ENCODE assay signal across 7 cellular contexts in genomic region chr4:108433394-108433793, GRCh38.
DNase-seq lines count a peak whose midpoint lies in the region; ATAC-seq and TF ChIP-seq lines count a peak whose summit lies in the region.
"Not testable (repeated sequence)": the region's sequence is repeated elsewhere in the genome, so short reads cannot be mapped to it uniquely, and the experiment has no call there.

No MANE protein-coding gene starts in this region.

- peak overlapping the region; percentile 27 for H2BK20ac ChIP-seq in IMR-90 (ENCODE audit: low read depth, low read length)

- H3K23ac ChIP-seq in IMR-90 (ENCODE audit: low read depth, low read length), result not testable (repeated sequence)

- not testable (repeated sequence) for BruUV-seq in IMR-90 (replicated peaks; lab: Mats Ljungman, UMichigan)

- TF ChIP-seq CTCF in IMR-90 (conservative IDR thresholded peaks at IDR 0.05; ENCODE audit: low read depth, low read length), result not testable (repeated sequence)

- H4K8ac ChIP-seq in IMR-90 (ENCODE audit: low read depth in 2 of 2, low read length in 2 of 2), result peak overlapping the region in 1 of 2 experiments; percentile 16; a peak in 1 of 4 replicates

- not testable (repeated sequence) for H2AK9ac ChIP-seq in IMR-90 (replicated peaks; ENCODE audit: low read depth, low read length, poor library complexity)

- not testable (repeated sequence) for TF ChIP-seq RAD21 in IMR-90 (IDR thresholded peaks at IDR 0.05; ENCODE audit: low read length)

- dilution Hi-C loops in IMR-90 (cut with HindIII; ENCODE audit: low sequenced_read_pairs, unreplicated experiment), result not testable (repeated sequence)

- H3K27me3 Mint-ChIP-seq in activated CD4-positive, alpha-beta T cell treated with anti-CD3 and anti-CD28 coated beads for 36 hours; activated T-cell treated with anti-CD3 and anti-CD28 coated beads, Interleukin-2, amount 50 U/mL, for 4 hours (ENCODE audit: low read depth); activated naive CD8-positive, alpha-beta T cell; effector memory CD8-positive, alpha-beta T cell; naive thymus-derived CD4-positive, alpha-beta T cell: not testable (repeated sequence)

- H3K36me3 Mint-ChIP-seq in activated CD4-positive, alpha-beta T cell treated with anti-CD3 and anti-CD28 coated beads for 36 hours (ENCODE audit: low read depth); activated T-cell treated with anti-CD3 and anti-CD28 coated beads, Interleukin-2, amount 50 U/mL, for 4 hours (ENCODE audit: insufficient read depth); activated naive CD8-positive, alpha-beta T cell; effector memory CD8-positive, alpha-beta T cell (ENCODE audit: insufficient read depth): not testable (repeated sequence)
- peaks cover 0 to 37% (median 0%) of the 10 kb centered on the region in 5 donors for H3K36me3 Mint-ChIP-seq in naive thymus-derived CD4-positive, alpha-beta T cell

- H2AK5ac ChIP-seq in IMR-90 (ENCODE audit: low read depth, low read length), result not testable (repeated sequence)

- H3K79me1 ChIP-seq in IMR-90 (ENCODE audit: low read depth in 1 of 2, low read length in 2 of 2), result not testable (repeated sequence)

- peak overlapping the region; percentile 19; the same call in 1 of the 3 replicates for H2BK15ac ChIP-seq in IMR-90 (ENCODE audit: low read depth, low read length)

- H2BK5ac ChIP-seq in IMR-90 (ENCODE audit: low read depth, low read length, poor library complexity, severe bottlenecking), result not testable (repeated sequence)

- H4K20me1 ChIP-seq in IMR-90 (ENCODE audit: insufficient read depth, low read length), result not testable (repeated sequence)

- H3K4me3 Mint-ChIP-seq in activated CD4-positive, alpha-beta T cell treated with anti-CD3 and anti-CD28 coated beads for 36 hours, result peak overlapping the region; percentile 3
- peak overlapping the region; percentile 33 for H3K4me3 Mint-ChIP-seq in activated T-cell treated with anti-CD3 and anti-CD28 coated beads, Interleukin-2, amount 50 U/mL, for 4 hours
- peak overlapping the region; percentile 58 for H3K4me3 Mint-ChIP-seq in activated naive CD8-positive, alpha-beta T cell
- peak overlapping the region; percentile 19 to 56 for H3K4me3 Mint-ChIP-seq in effector memory CD8-positive, alpha-beta T cell
- peak overlapping the region; percentile 12 to 78 (median 66) for H3K4me3 Mint-ChIP-seq in naive thymus-derived CD4-positive, alpha-beta T cell

- peak overlapping the region; percentile 77 for H3K27ac Mint-ChIP-seq in activated CD4-positive, alpha-beta T cell treated with anti-CD3 and anti-CD28 coated beads for 36 hours
- H3K27ac Mint-ChIP-seq in activated naive CD8-positive, alpha-beta T cell, result peak overlapping the region; percentile 75
- peak overlapping the region; percentile 11 to 12 for H3K27ac Mint-ChIP-seq in effector memory CD8-positive, alpha-beta T cell
- peak overlapping the region; percentile 70 to 92 (median 86) for H3K27ac Mint-ChIP-seq in naive thymus-derived CD4-positive, alpha-beta T cell

- ATAC-seq in IMR-90 (ENCODE audit: low read depth); effector memory CD8-positive, alpha-beta T cell (replicated peaks); naive thymus-derived CD4-positive, alpha-beta T cell: not testable (repeated sequence)
- ATAC-seq in activated CD4-positive, alpha-beta T cell treated with anti-CD3 and anti-CD28 coated beads for 36 hours, result peak; percentile 61
- ATAC-seq in activated T-cell treated with anti-CD3 and anti-CD28 coated beads, Interleukin-2, amount 50 U/mL, for 4 hours, result peak; percentile 13 to 20
- peak; percentile 34 for ATAC-seq in stimulated activated naive CD8-positive, alpha-beta T cell treated with anti-CD3 and anti-CD28 coated beads, Interleukin-15, Interleukin-2, amounts not matched to agents 100 U/mL and 50 U/mL, for 24 hours

- not testable (repeated sequence) for H3K36me3 ChIP-seq in IMR-90 (ENCODE audit: control insufficient read depth, insufficient read depth, low read length); naive thymus-derived CD4-positive, alpha-beta T cell (ENCODE audit: control insufficient read depth in 2 of 3, insufficient read depth in 3 of 3, low read length in 3 of 3)

- not testable (repeated sequence) for H3K18ac ChIP-seq in IMR-90 (ENCODE audit: low read depth, low read length)

- H3K56ac ChIP-seq in IMR-90 (ENCODE audit: extremely low read depth, insufficient read depth, low read length), result not testable (repeated sequence)

- peak overlapping the region; percentile 12; the same call in 1 of the 2 replicates for H3K4ac ChIP-seq in IMR-90 (ENCODE audit: low read depth, low read length)

- CTCF ChIA-PET in IMR-90 (lab: Yijun Ruan, JAX); activated CD4-positive, alpha-beta T cell treated with anti-CD3 and anti-CD28 coated beads for 36 hours (lab: Charles Lee): not testable (repeated sequence)
- CTCF ChIA-PET in naive thymus-derived CD4-positive, alpha-beta T cell (lab: Charles Lee), result interaction anchor here (0.6 kb wide), 1 partner anchor 675 kb away, joined by 3 read pairs; no protein-coding TSS in a partner anchor

- H4K5ac ChIP-seq in IMR-90 (ENCODE audit: low read depth, low read length), result not testable (repeated sequence)

- H3K27me3 ChIP-seq in IMR-90 (ENCODE audit: control insufficient read depth, insufficient read depth, low read length); naive thymus-derived CD4-positive, alpha-beta T cell (ENCODE audit: control insufficient read depth in 2 of 2, insufficient read depth in 2 of 2, low read length in 2 of 2): not testable (repeated sequence)

- H3K27ac ChIP-seq in IMR-90 (ENCODE audit: insufficient read depth, low read length), result not testable (repeated sequence)
- peak overlapping the region; percentile 21 for H3K27ac ChIP-seq in naive thymus-derived CD4-positive, alpha-beta T cell (ENCODE audit: low read depth, low read length)

- not testable (repeated sequence) for H4K91ac ChIP-seq in IMR-90 (ENCODE audit: insufficient read depth, low read depth, low read length)

- H3K4me2 ChIP-seq in IMR-90 (ENCODE audit: low read depth, low read length), result not testable (repeated sequence)

- not testable (repeated sequence) for DNase-seq in IMR-90; activated CD4-positive, alpha-beta T cell treated with anti-CD3 and anti-CD28 coated beads for 36 hours; activated T-cell treated with anti-CD3 and anti-CD28 coated beads, Interleukin-2, amount 50 U/mL, for 4 hours; effector memory CD8-positive, alpha-beta T cell; naive thymus-derived CD4-positive, alpha-beta T cell; stimulated activated naive CD8-positive, alpha-beta T cell treated with anti-CD3 and anti-CD28 coated beads, Interleukin-15, Interleukin-2, amounts not matched to agents 100 U/mL and 50 U/mL, for 24 hours

- H3K9me3 ChIP-seq in IMR-90 (ENCODE audit: control insufficient read depth, insufficient read depth, low read length); naive thymus-derived CD4-positive, alpha-beta T cell (ENCODE audit: control insufficient read depth in 2 of 3, low read length in 3 of 3): not testable (repeated sequence)

- H3K14ac ChIP-seq in IMR-90 (replicated peaks; ENCODE audit: low read depth, low read length), result not testable (repeated sequence)

- H3K4me1 ChIP-seq in IMR-90 (ENCODE audit: control insufficient read depth, insufficient read depth, low read length), result not testable (repeated sequence)
- H3K4me1 ChIP-seq in naive thymus-derived CD4-positive, alpha-beta T cell (ENCODE audit: control insufficient read depth in 2 of 2, insufficient read depth in 2 of 2, low read length in 2 of 2), result peaks cover 18 to 35% of the 10 kb centered on the region in 2 donors

- not testable (repeated sequence) for H3K9me1 ChIP-seq in IMR-90 (ENCODE audit: insufficient read depth, low read length)

- WGBS in IMR-90 (ENCODE audit: extremely low coverage in 2 of 2, insufficient read length in 1 of 2), 2 experiments, result no CpG with 5 or more reads among the region's 1 CpG

- H3K4me1 Mint-ChIP-seq in activated CD4-positive, alpha-beta T cell treated with anti-CD3 and anti-CD28 coated beads for 36 hours, result peaks cover 47% of the 10 kb centered on the region
- H3K4me1 Mint-ChIP-seq in activated T-cell treated with anti-CD3 and anti-CD28 coated beads, Interleukin-2, amount 50 U/mL, for 4 hours (ENCODE audit: low read depth), result peaks cover 39% of the 10 kb centered on the region
- peaks cover 64% of the 10 kb centered on the region for H3K4me1 Mint-ChIP-seq in activated naive CD8-positive, alpha-beta T cell (ENCODE audit: low read depth)
- H3K4me1 Mint-ChIP-seq in effector memory CD8-positive, alpha-beta T cell (ENCODE audit: low read depth in 2 of 2), result peaks cover 14 to 21% of the 10 kb centered on the region in 2 donors
- H3K4me1 Mint-ChIP-seq in naive thymus-derived CD4-positive, alpha-beta T cell, result peaks cover 28 to 86% (median 61%) of the 10 kb centered on the region in 7 donors

- not testable (repeated sequence) for H3K9me3 Mint-ChIP-seq in activated CD4-positive, alpha-beta T cell treated with anti-CD3 and anti-CD28 coated beads for 36 hours (ENCODE audit: low read depth); activated T-cell treated with anti-CD3 and anti-CD28 coated beads, Interleukin-2, amount 50 U/mL, for 4 hours; activated naive CD8-positive, alpha-beta T cell (ENCODE audit: low read depth); effector memory CD8-positive, alpha-beta T cell; naive thymus-derived CD4-positive, alpha-beta T cell

- POLR2A ChIA-PET in IMR-90 (lab: Charles Lee; ENCODE audit: unreplicated experiment); activated CD4-positive, alpha-beta T cell treated with anti-CD3 and anti-CD28 coated beads for 36 hours (lab: Charles Lee); naive thymus-derived CD4-positive, alpha-beta T cell (lab: Charles Lee): not testable (repeated sequence)

- not testable (repeated sequence) for H3K9ac ChIP-seq in IMR-90 (ENCODE audit: low read depth, low read length)

- not testable (repeated sequence) for H3K4me3 ChIP-seq in IMR-90 (ENCODE audit: insufficient read depth, low read depth, low read length)
- H3K4me3 ChIP-seq in naive thymus-derived CD4-positive, alpha-beta T cell (ENCODE audit: low read length), result peak overlapping the region; percentile 22

- intact Hi-C loops in IMR-90 (cut with micrococcal nuclease), result not testable (repeated sequence)
- intact Hi-C loops in activated CD4-positive, alpha-beta T cell treated with anti-CD3 and anti-CD28 coated beads for 36 hours (cut with DNase I, micrococcal nuclease), result loop anchor here in 1 of 2 experiments (5.0 kb wide), 1 partner anchor 34 kb away; no protein-coding TSS in a partner anchor
- intact Hi-C loops in naive thymus-derived CD4-positive, alpha-beta T cell (cut with micrococcal nuclease), result loop anchor here (1.0 to 5.0 kb wide), 11 partner anchors 33 to 713 kb away; partner anchors contain the start of gene PAPSS1 (in 1 of the 2)

- peak overlapping the region; percentile 44; the same call in 1 of the 2 replicates for H2BK120ac ChIP-seq in IMR-90 (ENCODE audit: low read depth, low read length)

- TF ChIP-seq POLR2A in IMR-90 (IDR thresholded peaks at IDR 0.05; ENCODE audit: low read depth, low read length), result not testable (repeated sequence)

- H2AFZ ChIP-seq in IMR-90 (replicated peaks; ENCODE audit: low read length, poor library complexity), result not testable (repeated sequence)

- in situ Hi-C loops in IMR-90 (cut with MboI; ENCODE audit: low sequenced_read_pairs), result not testable (repeated sequence)

Comparison
In these comparisons a context has a peak if more than half of its experiments do, and no peak if none do; other contexts are left out.
1. H3K27ac Mint-ChIP-seq: peak in every context shown above with its lines; median percentile 86 in naive thymus-derived CD4-positive, alpha-beta T cell; 77 in activated CD4-positive, alpha-beta T cell treated with anti-CD3 and anti-CD28 coated beads for 36 hours; 75 in activated naive CD8-positive, alpha-beta T cell; 12 in effector memory CD8-positive, alpha-beta T cell.
2. H3K4me3 Mint-ChIP-seq: peak in every context shown above with its lines; median percentile 66 in naive thymus-derived CD4-positive, alpha-beta T cell; 58 in activated naive CD8-positive, alpha-beta T cell; 38 in effector memory CD8-positive, alpha-beta T cell; 33 in activated T-cell treated with anti-CD3 and anti-CD28 coated beads, Interleukin-2, amount 50 U/mL, for 4 hours; 3 in activated CD4-positive, alpha-beta T cell treated with anti-CD3 and anti-CD28 coated beads for 36 hours.